20 cellular contexts compared by ENCODE assay signal in the genomic region with DNA sequence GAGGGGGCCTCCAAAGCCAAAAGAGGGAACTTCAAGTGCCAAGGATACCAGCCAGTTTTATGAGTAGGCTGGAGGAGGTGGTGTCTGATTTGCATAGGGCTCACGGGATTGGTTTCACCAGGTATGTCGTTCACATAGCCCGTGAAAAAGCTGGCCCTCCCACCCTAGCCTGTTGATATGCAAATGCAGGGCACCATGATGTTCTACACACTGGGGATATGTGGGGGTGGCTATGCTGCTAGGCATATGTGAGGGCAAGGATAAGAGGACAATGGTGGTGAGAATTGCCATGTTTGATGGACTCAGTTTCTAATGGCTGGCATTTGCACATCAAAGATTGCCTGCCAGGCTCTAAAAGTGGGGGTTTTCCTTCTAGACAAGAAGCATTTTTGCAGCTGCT.
"Had no signal": no experiment of that assay in that cellular context is flagged by ENCODE, and none has a peak within 500 bp of the region (broad histone marks: within the 10 kb centered on the region; RNA-seq: fewer than 3 reads in every experiment).

No MANE protein-coding gene starts in this region.

- H3K4me1 ChIP-seq: SJSA1 had no signal

- H3K4me3 ChIP-seq: SJSA1, SK-N-MC had no signal

- H3K36me3 ChIP-seq: SJSA1 had no signal

- H3K9me3 ChIP-seq: SJSA1 had no signal

- DNase-seq: KBM-7, MV-4-11, NCI-H1048, NCI-H1105, NCI-H1417 treated with DMSO at 0.1 percent for 48 hours, NCI-H146, NCI-H1694 treated with DMSO at 0.1 percent for 48 hours, NCI-H1930, NCI-H2081, NCI-H2107, NCI-H2227 treated with DMSO at 0.1 percent for 48 hours, NCI-H524, NCI-H526 treated with DMSO at 0.1 percent for 48 hours, NCI-H748 treated with DMSO at 0.1 percent for 48 hours, Right ventricle myocardium superior, RPMI8226, SIG-M5 had no signal

- H3K27ac ChIP-seq: HL-60, SJSA1, SK-N-MC had no signal

- H3K27me3 ChIP-seq: SJSA1 had no signal
